In the genomic region with DNA sequence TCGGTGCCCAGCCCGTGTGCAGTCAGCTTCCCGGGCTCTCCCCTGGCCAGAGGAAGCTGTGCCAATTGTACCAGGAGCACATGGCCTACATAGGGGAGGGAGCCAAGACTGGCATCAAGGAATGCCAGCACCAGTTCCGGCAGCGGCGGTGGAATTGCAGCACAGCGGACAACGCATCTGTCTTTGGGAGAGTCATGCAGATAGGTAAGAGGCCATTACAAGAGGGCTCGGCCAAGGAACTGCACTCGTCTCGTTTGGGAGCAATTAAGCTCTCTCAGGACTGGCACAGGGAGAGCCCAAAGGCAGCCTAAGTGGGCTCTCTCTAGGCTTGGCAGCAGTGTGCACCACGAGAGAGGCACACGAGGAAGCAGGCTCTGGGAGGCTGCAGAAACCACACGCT, we compare ENCODE assay signal across 18 cellular contexts. TPM values are rescaled to one million over a fixed set of nuclear protein-coding genes. Genes with fewer than 3 reads are reported as not detected.
DNase-seq lines count a peak whose midpoint lies in the region; ATAC-seq lines count a peak whose summit lies in the region.
"Had no signal": no experiment of that assay in that cellular context is flagged by ENCODE, and none has a peak within 500 bp of the region (broad histone marks: within the 10 kb centered on the region; RNA-seq: fewer than 3 reads in every experiment).

No MANE protein-coding gene starts in this region.

- H3K27ac Mint-ChIP-seq in activated T-cell treated with anti-CD3 and anti-CD28 coated beads, Interleukin-2, amount 50 U/mL, for 24 hours, result no peak overlapping the region
- H3K27ac Mint-ChIP-seq in activated naive CD4-positive, alpha-beta T cell treated with anti-CD3 and anti-CD28 coated beads, Interleukin-2, amount 50 U/mL, for 72 hours, result no peak overlapping the region
- H3K27ac Mint-ChIP-seq: CD4-positive, CD25-positive, alpha-beta regulatory T cell had no signal

- no peak overlapping the region for H3K14ac ChIP-seq in neuronal stem cell (ENCODE audit: low read length)

- H2BK120ac ChIP-seq in neuronal stem cell (ENCODE audit: low read depth, low read length), result no peak overlapping the region

- H3K36me3 Mint-ChIP-seq in activated T-cell treated with anti-CD3 and anti-CD28 coated beads, Interleukin-2, amount 50 U/mL, for 24 hours (ENCODE audit: low read depth), result no peaks in the 10 kb centered on the region
- peaks cover 0 to 7% of the 10 kb centered on the region in 2 donors for H3K36me3 Mint-ChIP-seq in activated naive CD4-positive, alpha-beta T cell treated with anti-CD3 and anti-CD28 coated beads, Interleukin-2, amount 50 U/mL, for 72 hours
- H3K36me3 Mint-ChIP-seq: CD4-positive, CD25-positive, alpha-beta regulatory T cell had no signal

- no peak overlapping the region for H3K23ac ChIP-seq in neuronal stem cell (ENCODE audit: low read depth, low read length, poor library complexity)

- H3K36me3 ChIP-seq in neuronal stem cell (replicated peaks in 1 of 2; ENCODE audit: control insufficient read depth in 2 of 2, insufficient read depth in 2 of 2, low read length in 2 of 2), result peaks cover 0 to 27% of the 10 kb centered on the region in 2 donors
- H3K36me3 ChIP-seq: SJSA1 had no signal

- no peak overlapping the region for H3K4me3 ChIP-seq in right cardiac atrium (ENCODE audit: low read length)
- H3K4me3 ChIP-seq in neuronal stem cell (ENCODE audit: low read length in 2 of 2), result no peak overlapping the region
- H3K4me3 ChIP-seq: SJSA1 had no signal

- no peak overlapping the region for H2AFZ ChIP-seq in neuronal stem cell (ENCODE audit: low read length)

- H3K4me1 Mint-ChIP-seq in activated T-cell treated with anti-CD3 and anti-CD28 coated beads, Interleukin-2, amount 50 U/mL, for 24 hours (ENCODE audit: low read depth), result peaks cover 19% of the 10 kb centered on the region

- no peak overlapping the region for H2BK15ac ChIP-seq in neuronal stem cell (ENCODE audit: low read length)

- no peak overlapping the region for H2AK5ac ChIP-seq in neuronal stem cell (ENCODE audit: low read depth, low read length)

- H3K4me1 ChIP-seq in right cardiac atrium (ENCODE audit: control insufficient read depth, insufficient read depth, low read length) (peaks cover 4% of the 10 kb centered on the region), neuronal stem cell (ENCODE audit: control insufficient read depth in 2 of 2, insufficient read depth in 1 of 2, low read depth in 1 of 2, low read length in 2 of 2) (peaks cover 19 to 23% of the 10 kb centered on the region in 2 donors)

- no peaks in the 10 kb centered on the region for H3K79me1 ChIP-seq in neuronal stem cell (ENCODE audit: low read depth, low read length)

- no peak overlapping the region for H3K4ac ChIP-seq in neuronal stem cell (ENCODE audit: low read length)

- DNase-seq in G401 (ENCODE audit: low spot score) (peak; percentile 87), cerebellum (ENCODE audit: low spot score) (peak; percentile 74), right cardiac atrium (peak in 2 of 3 donors; percentile 53 to 63), neuronal stem cell (ENCODE audit: low spot score) (no peak), NCI-H1417 (lab: John Stamatoyannopoulos, UW) (no peak)
- DNase-seq in activated T-cell treated with anti-CD3 and anti-CD28 coated beads, Interleukin-2, amount 50 U/mL, for 24 hours, result no peak
- no peak for DNase-seq in activated naive CD4-positive, alpha-beta T cell treated with anti-CD3 and anti-CD28 coated beads, Interleukin-2, amount 50 U/mL, for 72 hours (ENCODE audit: low spot score in 2 of 2)
- DNase-seq: Calu3; CD4-positive, CD25-positive, alpha-beta regulatory T cell; GDM1; NCI-H1092; NCI-H1694 treated with DMSO at 0.1 percent for 48 hours; NCI-H2171; NCI-H510A treated with DMSO at 0.1 percent for 48 hours; OCI-M1; RPMI8226 had no signal

- H3K9ac ChIP-seq in neuronal stem cell (ENCODE audit: low read depth, low read length, poor library complexity), result no peak overlapping the region
- H3K9ac ChIP-seq: KMS-11 had no signal

- in situ Hi-C loops in G401 (cut with HindIII; ENCODE audit: low sequenced_read_pairs), result loop anchor here (25.0 kb wide), 1 partner anchor 155 kb away; no protein-coding TSS in a partner anchor

- no peak overlapping the region for H2BK12ac ChIP-seq in neuronal stem cell (ENCODE audit: low read length)

- peak in 1 of 2 donors; percentile 25 for ATAC-seq in right cardiac atrium
- no peak for ATAC-seq in activated naive CD4-positive, alpha-beta T cell treated with anti-CD3 and anti-CD28 coated beads, Interleukin-2, amount 50 U/mL, for 72 hours

- H3K9me3 ChIP-seq in right cardiac atrium (ENCODE audit: control insufficient read depth, low read length) (no peaks in the 10 kb centered on the region), neuronal stem cell (replicated peaks in 1 of 2; ENCODE audit: control insufficient read depth in 2 of 2, insufficient read depth in 1 of 2, low read depth in 1 of 2, low read length in 2 of 2) (no peaks in the 10 kb centered on the region)
- H3K9me3 ChIP-seq: SJSA1 had no signal

- H2BK5ac ChIP-seq in neuronal stem cell (ENCODE audit: low read length), result no peak overlapping the region

- intact Hi-C loops in right cardiac atrium (cut with DNase I), result no loop called here

- H3K9me3 Mint-ChIP-seq in activated T-cell treated with anti-CD3 and anti-CD28 coated beads, Interleukin-2, amount 50 U/mL, for 24 hours, result no peaks in the 10 kb centered on the region
- no peaks in the 10 kb centered on the region for H3K9me3 Mint-ChIP-seq in activated naive CD4-positive, alpha-beta T cell treated with anti-CD3 and anti-CD28 coated beads, Interleukin-2, amount 50 U/mL, for 72 hours

- peaks cover 80% of the 10 kb centered on the region for H3K27me3 Mint-ChIP-seq in activated T-cell treated with anti-CD3 and anti-CD28 coated beads, Interleukin-2, amount 50 U/mL, for 24 hours

- no peak overlapping the region for H4K91ac ChIP-seq in neuronal stem cell (ENCODE audit: low read depth, low read length, poor library complexity)

- H3K4me3 Mint-ChIP-seq in activated T-cell treated with anti-CD3 and anti-CD28 coated beads, Interleukin-2, amount 50 U/mL, for 24 hours, result no peak overlapping the region
- H3K4me3 Mint-ChIP-seq: CD4-positive, CD25-positive, alpha-beta regulatory T cell had no signal

- H3K27me3 ChIP-seq in right cardiac atrium (ENCODE audit: control insufficient read depth, insufficient read depth) (no peaks in the 10 kb centered on the region), neuronal stem cell (ENCODE audit: control insufficient read depth in 3 of 3, insufficient read depth in 3 of 3, low read depth in 1 of 3, low read length in 3 of 3) (peaks cover 0 to 80% (median 19%) of the 10 kb centered on the region in 3 experiments)

- H3K18ac ChIP-seq in neuronal stem cell (ENCODE audit: low read length), result peak overlapping the region; percentile 12

- H3K27ac ChIP-seq in right cardiac atrium (ENCODE audit: low read length), result peak overlapping the region; percentile 36
- H3K27ac ChIP-seq in neuronal stem cell (replicated peaks; ENCODE audit: low read length), result peak overlapping the region; percentile 24
- H3K27ac ChIP-seq: KMS-11, SJSA1 had no signal

- 68% methylated on average over 14 of the region's 14 CpGs for WGBS in right cardiac atrium
- no CpG with 5 or more reads among the region's 14 CpGs for WGBS in neuronal stem cell (ENCODE audit: extremely low coverage in 2 of 2, insufficient read length in 2 of 2, insufficient replicate concordance in 1 of 2), 2 donors

- no peak overlapping the region for H3K4me2 ChIP-seq in neuronal stem cell (ENCODE audit: insufficient read depth, low read length, poor library complexity, severe bottlenecking)
- H3K4me2 ChIP-seq: KMS-11 had no signal

- H4K8ac ChIP-seq in neuronal stem cell (ENCODE audit: low read depth, low read length), result no peak overlapping the region

RNA-seq across cellular contexts. Expression of a gene that starts 3.7 kb away (rescaled TPM):
- 8.0 and 13.5 TPM in 2 replicates for total RNA-seq in G401 (2014; rRNA removed; shearing (Covaris generic))
- 4.9 TPM for total RNA-seq in cerebellum
- 1 to 10 TPM; 1.7 to 3.6 (median 2.6) TPM for total RNA-seq in right cardiac atrium
- 1.7 TPM for polyA plus RNA-seq in right cardiac atrium
- 74.9 TPM for polyA plus RNA-seq in neuronal stem cell (2013, experiment 1 of 2)
- polyA plus RNA-seq in neuronal stem cell (2013, experiment 2 of 2), result 74.2 TPM
- under 1 TPM in 1 of 2 donors, not detected in 1; 0.18 TPM for total RNA-seq in activated naive CD4-positive, alpha-beta T cell treated with anti-CD3 and anti-CD28 coated beads, Interleukin-2, amount 50 U/mL, for 72 hours
- total RNA-seq: CD4-positive, CD25-positive, alpha-beta regulatory T cell had no signal
- polyA plus RNA-seq: CD4-positive, CD25-positive, alpha-beta regulatory T cell had no signal

RNA-seq across cellular contexts. Expression of a gene that starts 38.3 kb away (rescaled TPM):
- total RNA-seq in G401 (2014; rRNA removed; shearing (Covaris generic)), result 21.5 and 22.3 TPM in 2 replicates
- total RNA-seq in cerebellum (17.2 TPM), right cardiac atrium (1 to 10 TPM; 6.5 to 8.3 (median 8.0) TPM)
- polyA plus RNA-seq in right cardiac atrium, result 4.7 TPM
- 34.2 TPM for polyA plus RNA-seq in neuronal stem cell (2013, experiment 1 of 2)
- polyA plus RNA-seq in neuronal stem cell (2013, experiment 2 of 2), result 33.4 TPM
- 10 to 100 TPM; 21.7 to 25.3 TPM for total RNA-seq in activated naive CD4-positive, alpha-beta T cell treated with anti-CD3 and anti-CD28 coated beads, Interleukin-2, amount 50 U/mL, for 72 hours

RNA-seq across cellular contexts. Expression of a gene that starts 58.2 kb away (rescaled TPM):
- 36.2 and 46.7 TPM in 2 replicates for total RNA-seq in G401 (2014; rRNA removed; shearing (Covaris generic))
- total RNA-seq in cerebellum (33.8 TPM), right cardiac atrium (10 to 100 TPM; 36.4 to 52.0 (median 42.8) TPM)
- 28.1 TPM for polyA plus RNA-seq in right cardiac atrium
- 26.7 TPM for polyA plus RNA-seq in neuronal stem cell (2013, experiment 1 of 2)
- 26.2 TPM for polyA plus RNA-seq in neuronal stem cell (2013, experiment 2 of 2)
- 10 to 100 TPM; 35.3 to 45.5 TPM for total RNA-seq in activated naive CD4-positive, alpha-beta T cell treated with anti-CD3 and anti-CD28 coated beads, Interleukin-2, amount 50 U/mL, for 72 hours

Comparison
In these comparisons a context has a peak if more than half of its experiments do, and no peak if none do; other contexts are left out.
1. DNase-seq: peak in G401 (single experiment), cerebellum (single experiment) and right cardiac atrium (2 of 3); none in neuronal stem cell (single experiment), NCI-H1417 (0 of 3), activated T-cell treated with anti-CD3 and anti-CD28 coated beads, Interleukin-2, amount 50 U/mL, for 24 hours (single experiment) and activated naive CD4-positive, alpha-beta T cell treated with anti-CD3 and anti-CD28 coated beads, Interleukin-2, amount 50 U/mL, for 72 hours (0 of 2).